In genomic region chr12:28626504-28626903, GRCh38 we compare ENCODE assay signal across 37 cellular contexts.
"Had no signal": no experiment of that assay in that cellular context is flagged by ENCODE, and none has a peak within 500 bp of the region (broad histone marks: within the 10 kb centered on the region; RNA-seq: fewer than 3 reads in every experiment).

No MANE protein-coding gene starts in this region.

- H3K27me3 ChIP-seq: adrenal gland, ascending aorta, body of pancreas, brain microvascular endothelial cell, breast epithelium, cardiac muscle cell had no signal

- H3K4me1 Mint-ChIP-seq: activated naive CD4-positive, alpha-beta T cell treated with anti-CD3 and anti-CD28 coated beads, Interleukin-2, amount 10 ng/mL, durations not matched to agents 7 days and 5 days; activated naive CD4-positive, alpha-beta T cell treated with anti-CD3 and anti-CD28 coated beads, Interleukin-2, amount 50 U/mL, for 24 hours; activated naive CD8-positive, alpha-beta T cell treated with anti-CD3 and anti-CD28 coated beads for 36 hours; activated naive CD8-positive, alpha-beta T cell treated with anti-CD3 and anti-CD28 coated beads, Interleukin-2, amount 10 ng/mL, durations not matched to agents 7 days and 5 days; activated naive CD8-positive, alpha-beta T cell treated with anti-CD3 and anti-CD28 coated beads, Interleukin-2, amount 50 U/mL, for 24 hours; activated T-helper 17 cell treated with anti-CD3 and anti-CD28 coated beads, Interleukin-2, amount 50 U/mL, for 72 hours; brain; central memory CD8-positive, alpha-beta T cell had no signal

- H3K36me3 Mint-ChIP-seq: activated naive CD4-positive, alpha-beta T cell treated with anti-CD3 and anti-CD28 coated beads, Interleukin-2, amount 10 ng/mL, durations not matched to agents 7 days and 5 days; activated naive CD4-positive, alpha-beta T cell treated with anti-CD3 and anti-CD28 coated beads, Interleukin-2, amount 50 U/mL, for 24 hours; activated naive CD4-positive, alpha-beta T cell treated with anti-CD3 and anti-CD28 coated beads, Interleukin-2, amount 50 U/mL, for 72 hours; activated naive CD8-positive, alpha-beta T cell; activated naive CD8-positive, alpha-beta T cell treated with anti-CD3 and anti-CD28 coated beads for 36 hours; activated naive CD8-positive, alpha-beta T cell treated with anti-CD3 and anti-CD28 coated beads, Interleukin-2, amount 10 ng/mL, durations not matched to agents 7 days and 5 days; brain had no signal

- H3K36me3 ChIP-seq: adrenal gland, ascending aorta, brain microvascular endothelial cell, breast epithelium, cardiac muscle cell had no signal

- H3K27ac ChIP-seq: adrenal gland, ascending aorta, body of pancreas, brain microvascular endothelial cell, breast epithelium, cardiac muscle cell had no signal

- FAIRE-seq: astrocyte, bronchial epithelial cell had no signal

- H3K9me3 ChIP-seq: adrenal gland, ascending aorta, body of pancreas, breast epithelium had no signal

- ATAC-seq: activated naive CD4-positive, alpha-beta T cell treated with anti-CD3 and anti-CD28 coated beads, Interleukin-2, amount 50 U/mL, for 72 hours; activated naive CD8-positive, alpha-beta T cell treated with anti-CD3 and anti-CD28 coated beads, Interleukin-2, amount 50 U/mL, for 24 hours; activated T-cell treated with anti-CD3 and anti-CD28 coated beads, Interleukin-2, amount 50 U/mL, for 4 hours; activated T-cell treated with anti-CD3 and anti-CD28 coated beads, Interleukin-2, amount 50 U/mL, for 72 hours; activated T-helper 17 cell treated with anti-CD3 and anti-CD28 coated beads, Interleukin-2, amount 50 U/mL, for 72 hours; body of pancreas had no signal

- H3K9me3 Mint-ChIP-seq: activated naive CD4-positive, alpha-beta T cell treated with anti-CD3 and anti-CD28 coated beads for 36 hours; activated naive CD4-positive, alpha-beta T cell treated with anti-CD3 and anti-CD28 coated beads, Interleukin-2, amount 10 ng/mL, durations not matched to agents 7 days and 5 days; activated naive CD4-positive, alpha-beta T cell treated with anti-CD3 and anti-CD28 coated beads, Interleukin-2, amount 50 U/mL, for 24 hours; activated naive CD8-positive, alpha-beta T cell treated with anti-CD3 and anti-CD28 coated beads for 36 hours; activated naive CD8-positive, alpha-beta T cell treated with anti-CD3 and anti-CD28 coated beads, Interleukin-2, amount 10 ng/mL, durations not matched to agents 7 days and 5 days; activated naive CD8-positive, alpha-beta T cell treated with anti-CD3 and anti-CD28 coated beads, Interleukin-2, amount 50 U/mL, for 24 hours; activated T-cell treated with anti-CD3 and anti-CD28 coated beads, Interleukin-2, amount 50 U/mL, for 24 hours; activated T-cell treated with anti-CD3 and anti-CD28 coated beads, Interleukin-2, amount 50 U/mL, for 4 hours; activated T-cell treated with anti-CD3 and anti-CD28 coated beads, Interleukin-2, amount 50 U/mL, for 72 hours; activated T-helper 1 cell treated with anti-CD3 and anti-CD28 coated beads, Interleukin-12 subunit alpha, Interleukin-12 subunit beta, Interleukin-2, Interleukin-4 antibody, amounts not matched to agents 30 ng/mL and 10 ng/mL and 1 ng/mL, durations not matched to agents 14 hours and 24 hours and 36 hours; activated T-helper 17 cell treated with anti-CD3 and anti-CD28 coated beads, Interleukin-2, amount 50 U/mL, for 72 hours; activated T-helper 2 cell treated with anti-CD3 and anti-CD28 coated beads, Interferon-gamma antibody, Interleukin-2, Interleukin-4, amounts not matched to agents 10 μg/mL and 5 μg/mL and 100 μg/mL, durations not matched to agents 14 hours and 24 hours and 36 hours; brain; central memory CD8-positive, alpha-beta T cell had no signal

- DNase-seq: activated effector memory CD4-positive, alpha-beta T cell treated with anti-CD3 and anti-CD28 coated beads, Interleukin-2, amount 50 U/mL, for 16 hours; activated effector memory CD4-positive, alpha-beta T cell treated with Interleukin-2 at 50 U/mL for 16 hours; activated gamma-delta T cell; activated gamma-delta T cell treated with Interleukin-2 at 50 U/mL for 16 hours; activated naive CD4-positive, alpha-beta T cell; activated naive CD4-positive, alpha-beta T cell treated with anti-CD3 and anti-CD28 coated beads for 36 hours; activated naive CD4-positive, alpha-beta T cell treated with anti-CD3 and anti-CD28 coated beads, Interleukin-2, amount 10 ng/mL, durations not matched to agents 7 days and 5 days; activated naive CD4-positive, alpha-beta T cell treated with anti-CD3 and anti-CD28 coated beads, Interleukin-2, amount 50 U/mL, for 16 hours; activated naive CD4-positive, alpha-beta T cell treated with Interleukin-2 at 50 U/mL for 16 hours; activated naive CD8-positive, alpha-beta T cell treated with anti-CD3 and anti-CD28 coated beads for 36 hours; activated naive CD8-positive, alpha-beta T cell treated with anti-CD3 and anti-CD28 coated beads, Interleukin-2, amount 10 ng/mL, durations not matched to agents 7 days and 5 days; activated naive CD8-positive, alpha-beta T cell treated with anti-CD3 and anti-CD28 coated beads, Interleukin-2, amount 50 U/mL, for 24 hours; activated T-cell treated with anti-CD3 and anti-CD28 coated beads, Interleukin-2, amount 50 U/mL, for 24 hours; activated T-cell treated with anti-CD3 and anti-CD28 coated beads, Interleukin-2, amount 50 U/mL, for 4 hours; activated T-cell treated with anti-CD3 and anti-CD28 coated beads, Interleukin-2, amount 50 U/mL, for 48 hours; activated T-cell treated with anti-CD3 and anti-CD28 coated beads, Interleukin-2, amount 50 U/mL, for 72 hours; adrenal gland; amniotic stem cell; aorta; body of pancreas; brain microvascular endothelial cell; caudate nucleus; central memory CD4-positive, alpha-beta T cell; cerebellar nuclear complex had no signal

- H3K27ac Mint-ChIP-seq: activated naive CD4-positive, alpha-beta T cell treated with anti-CD3 and anti-CD28 coated beads for 36 hours; activated naive CD4-positive, alpha-beta T cell treated with anti-CD3 and anti-CD28 coated beads, Interleukin-2, amount 10 ng/mL, durations not matched to agents 7 days and 5 days; activated naive CD4-positive, alpha-beta T cell treated with anti-CD3 and anti-CD28 coated beads, Interleukin-2, amount 50 U/mL, for 24 hours; activated naive CD4-positive, alpha-beta T cell treated with anti-CD3 and anti-CD28 coated beads, Interleukin-2, amount 50 U/mL, for 72 hours; activated naive CD8-positive, alpha-beta T cell; activated naive CD8-positive, alpha-beta T cell treated with anti-CD3 and anti-CD28 coated beads for 36 hours; activated naive CD8-positive, alpha-beta T cell treated with anti-CD3 and anti-CD28 coated beads, Interleukin-2, amount 10 ng/mL, durations not matched to agents 7 days and 5 days; activated naive CD8-positive, alpha-beta T cell treated with anti-CD3 and anti-CD28 coated beads, Interleukin-2, amount 50 U/mL, for 24 hours; activated T-cell treated with anti-CD3 and anti-CD28 coated beads, Interleukin-2, amount 50 U/mL, for 24 hours; activated T-cell treated with anti-CD3 and anti-CD28 coated beads, Interleukin-2, amount 50 U/mL, for 72 hours; activated T-helper 1 cell treated with anti-CD3 and anti-CD28 coated beads, Interleukin-12 subunit alpha, Interleukin-12 subunit beta, Interleukin-2, Interleukin-4 antibody, amounts not matched to agents 30 ng/mL and 10 ng/mL and 1 ng/mL, durations not matched to agents 14 hours and 24 hours and 36 hours; activated T-helper 17 cell treated with anti-CD3 and anti-CD28 coated beads, Interleukin-2, amount 50 U/mL, for 72 hours; activated T-helper 2 cell treated with anti-CD3 and anti-CD28 coated beads, Interferon-gamma antibody, Interleukin-2, Interleukin-4, amounts not matched to agents 10 μg/mL and 5 μg/mL and 100 μg/mL, durations not matched to agents 14 hours and 24 hours and 36 hours; brain had no signal

- H3K27me3 Mint-ChIP-seq: activated naive CD4-positive, alpha-beta T cell treated with anti-CD3 and anti-CD28 coated beads, Interleukin-2, amount 10 ng/mL, durations not matched to agents 7 days and 5 days; activated naive CD4-positive, alpha-beta T cell treated with anti-CD3 and anti-CD28 coated beads, Interleukin-2, amount 50 U/mL, for 24 hours; activated naive CD8-positive, alpha-beta T cell treated with anti-CD3 and anti-CD28 coated beads for 36 hours; activated naive CD8-positive, alpha-beta T cell treated with anti-CD3 and anti-CD28 coated beads, Interleukin-2, amount 10 ng/mL, durations not matched to agents 7 days and 5 days; activated T-cell treated with anti-CD3 and anti-CD28 coated beads, Interleukin-2, amount 50 U/mL, for 24 hours; activated T-helper 17 cell treated with anti-CD3 and anti-CD28 coated beads, Interleukin-2, amount 50 U/mL, for 72 hours; brain had no signal

- H3K4me1 ChIP-seq: adrenal gland, ascending aorta, body of pancreas, breast epithelium had no signal

- H3K4me3 Mint-ChIP-seq: activated naive CD4-positive, alpha-beta T cell treated with anti-CD3 and anti-CD28 coated beads for 36 hours; activated naive CD4-positive, alpha-beta T cell treated with anti-CD3 and anti-CD28 coated beads, Interleukin-2, amount 10 ng/mL, durations not matched to agents 7 days and 5 days; activated naive CD4-positive, alpha-beta T cell treated with anti-CD3 and anti-CD28 coated beads, Interleukin-2, amount 50 U/mL, for 24 hours; activated naive CD8-positive, alpha-beta T cell; activated naive CD8-positive, alpha-beta T cell treated with anti-CD3 and anti-CD28 coated beads for 36 hours; activated naive CD8-positive, alpha-beta T cell treated with anti-CD3 and anti-CD28 coated beads, Interleukin-2, amount 10 ng/mL, durations not matched to agents 7 days and 5 days; activated naive CD8-positive, alpha-beta T cell treated with anti-CD3 and anti-CD28 coated beads, Interleukin-2, amount 50 U/mL, for 24 hours; activated T-cell treated with anti-CD3 and anti-CD28 coated beads, Interleukin-2, amount 50 U/mL, for 24 hours; activated T-cell treated with anti-CD3 and anti-CD28 coated beads, Interleukin-2, amount 50 U/mL, for 4 hours; activated T-cell treated with anti-CD3 and anti-CD28 coated beads, Interleukin-2, amount 50 U/mL, for 72 hours; activated T-helper 1 cell treated with anti-CD3 and anti-CD28 coated beads, Interleukin-12 subunit alpha, Interleukin-12 subunit beta, Interleukin-2, Interleukin-4 antibody, amounts not matched to agents 30 ng/mL and 10 ng/mL and 1 ng/mL, durations not matched to agents 14 hours and 24 hours and 36 hours; activated T-helper 17 cell treated with anti-CD3 and anti-CD28 coated beads, Interleukin-2, amount 50 U/mL, for 72 hours; brain; central memory CD8-positive, alpha-beta T cell had no signal

- H3K4me3 ChIP-seq: adrenal gland, ascending aorta, body of pancreas, breast epithelium, cardiac muscle cell had no signal
